ENCODE assay signal across 11 cellular contexts in the genomic region with DNA sequence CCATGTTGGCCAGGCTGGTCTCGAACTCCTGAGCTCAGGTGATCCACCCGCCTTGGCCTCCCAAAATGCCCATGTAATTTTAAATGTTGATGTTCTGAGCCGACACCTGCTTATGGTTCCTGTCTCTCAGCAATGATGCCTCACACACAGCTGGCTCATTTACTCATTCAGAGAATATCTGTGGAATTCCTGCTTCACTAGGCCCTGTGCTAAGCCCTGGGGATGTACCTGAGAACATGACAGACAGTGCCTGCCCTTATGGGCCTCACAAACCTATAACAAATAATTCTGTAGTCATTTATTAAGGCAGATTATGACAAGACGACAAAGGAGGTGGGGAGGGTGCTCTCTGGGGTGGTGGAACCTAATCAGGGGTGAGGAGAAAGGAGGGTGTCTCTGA.
A peak's percentile ranks its signal among the peaks of the same experiment; 100 is the strongest.
DNase-seq lines count a peak whose midpoint lies in the region; ATAC-seq and TF ChIP-seq lines count a peak whose summit lies in the region.
"Had no signal": no experiment of that assay in that cellular context is flagged by ENCODE, and none has a peak within 500 bp of the region (broad histone marks: within the 10 kb centered on the region; RNA-seq: fewer than 3 reads in every experiment).

No MANE protein-coding gene starts in this region.

- peak overlapping the region in 3 of 8 donors; percentile 0 to 60 (median 14) for H3K4me3 Mint-ChIP-seq in CD4-positive, alpha-beta memory T cell
- H3K4me3 Mint-ChIP-seq: activated naive CD8-positive, alpha-beta T cell had no signal

- peaks cover 56% of the 10 kb centered on the region for H3K4me1 ChIP-seq in CD4-positive, alpha-beta memory T cell (ENCODE audit: insufficient read depth, low read length)

- ATAC-seq in GM18858 (IDR thresholded peaks at IDR 0.05; ENCODE audit: unreplicated experiment), result peak; percentile 34

- POLR2A ChIA-PET in CD4-positive, alpha-beta memory T cell (lab: Charles Lee; ENCODE audit: partially characterized antibody), result interaction anchor here (1.0 to 2.0 kb wide), 5 partner anchors 12 to 77 kb away, joined by 3 to 10 read pairs (median 4); no protein-coding TSS in a partner anchor

- CTCF ChIA-PET in CD4-positive, alpha-beta memory T cell (lab: Charles Lee; ENCODE audit: partially characterized antibody), result interaction anchor here (0.6 to 2.4 kb wide), 3 partner anchors 14 to 1283 kb away, joined by 3 to 11 read pairs (median 5); no protein-coding TSS in a partner anchor

- H3K36me3 Mint-ChIP-seq in CD4-positive, alpha-beta memory T cell, result peaks cover 7 to 22% of the 10 kb centered on the region in 2 donors
- H3K36me3 Mint-ChIP-seq: activated naive CD8-positive, alpha-beta T cell had no signal

- no peaks in the 10 kb centered on the region for H3K9me3 Mint-ChIP-seq in CD4-positive, alpha-beta memory T cell

- DNase-seq in CD4-positive, alpha-beta memory T cell, result no peak
- DNase-seq in NCI-H226 (peak; percentile 40), islet precursor cell (peak; percentile 64), coronary artery (ENCODE audit: low spot score) (no peak), NCI-H1417 (lab: John Stamatoyannopoulos, UW) (no peak), activated gamma-delta T cell (lab: John Stamatoyannopoulos, UW) (no peak)
- DNase-seq: midbrain; NCI-H1092 treated with DMSO at 0.1 percent for 48 hours; stimulated activated naive CD4-positive, alpha-beta T cell had no signal

- peaks cover 2% of the 10 kb centered on the region for H3K36me3 ChIP-seq in CD4-positive, alpha-beta memory T cell (ENCODE audit: insufficient read depth, low read length)

- H3K4me1 Mint-ChIP-seq in CD4-positive, alpha-beta memory T cell, result peaks cover 40 to 92% (median 72%) of the 10 kb centered on the region in 4 donors

- intact Hi-C loops in CD4-positive, alpha-beta memory T cell (cut with micrococcal nuclease), result no loop called here

- H3K9me3 ChIP-seq in CD4-positive, alpha-beta memory T cell (ENCODE audit: control insufficient read depth in 1 of 2, low read length in 2 of 2), result no peaks in the 10 kb centered on the region

- peak overlapping the region; percentile 49 to 86 (median 83) for H3K27ac Mint-ChIP-seq in CD4-positive, alpha-beta memory T cell
- H3K27ac Mint-ChIP-seq: activated naive CD8-positive, alpha-beta T cell had no signal

- no peak overlapping the region for H3K4me3 ChIP-seq in CD4-positive, alpha-beta memory T cell (ENCODE audit: low read length in 2 of 2)
- no peak overlapping the region for H3K4me3 ChIP-seq in coronary artery

- no peak for TF ChIP-seq CTCF in coronary artery (IDR thresholded peaks at IDR 0.05)

- no peak overlapping the region for H3K27ac ChIP-seq in CD4-positive, alpha-beta memory T cell (ENCODE audit: low read depth, low read length)
- no peak overlapping the region for H3K27ac ChIP-seq in coronary artery

- H3K27me3 ChIP-seq in CD4-positive, alpha-beta memory T cell (ENCODE audit: insufficient read depth, low read length), result no peaks in the 10 kb centered on the region

- no peaks in the 10 kb centered on the region for H3K27me3 Mint-ChIP-seq in CD4-positive, alpha-beta memory T cell

Comparison
In these comparisons a context has a peak if more than half of its experiments do, and no peak if none do; other contexts are left out.
1. DNase-seq: peak in NCI-H226 (single experiment) and islet precursor cell (single experiment); none in CD4-positive, alpha-beta memory T cell (0 of 5), coronary artery (single experiment), NCI-H1417 (0 of 3) and activated gamma-delta T cell (single experiment).